In genomic region chr3:169295126-169295525, GRCh38 we compare ENCODE assay signal across 1 cellular context.
TF ChIP-seq lines count a peak whose summit lies in the region.

No MANE protein-coding gene starts in this region.

TF ChIP-seq in K562, 482 proteins besides CTCF, POLR2A, EP300 and RAD21 (continued from another document):
- TF ChIP-seq TFE3 (CRISPR knock-in tag; IDR thresholded peaks at IDR 0.05) = peak; percentile 49
